ENCODE assay signal across 1 cellular context in the genomic region with DNA sequence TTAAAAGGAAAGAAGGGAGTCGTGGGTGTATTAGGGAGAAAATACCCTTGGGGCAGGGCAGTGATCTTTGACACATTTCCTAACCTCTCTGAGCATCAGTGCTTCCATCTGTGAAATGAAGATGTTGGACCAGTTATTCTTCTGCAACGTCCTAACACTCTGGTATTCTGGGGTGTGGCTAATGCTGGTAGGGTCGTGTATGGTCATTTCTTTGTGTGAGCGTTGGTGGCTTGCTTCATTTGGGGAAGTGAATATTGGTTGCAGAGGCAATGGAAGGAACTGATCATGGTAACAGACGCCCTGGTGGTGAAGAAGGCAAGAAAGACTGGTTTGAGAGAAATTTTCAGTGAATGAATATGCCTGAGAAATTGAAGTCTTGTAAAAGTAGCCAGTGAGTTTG.
TF ChIP-seq lines count a peak whose summit lies in the region.

No MANE protein-coding gene starts in this region.

TF ChIP-seq in WTC11, 78 proteins besides CTCF, POLR2A, EP300 and RAD21 (continued from another document):
- TF ChIP-seq, protein P1, sequence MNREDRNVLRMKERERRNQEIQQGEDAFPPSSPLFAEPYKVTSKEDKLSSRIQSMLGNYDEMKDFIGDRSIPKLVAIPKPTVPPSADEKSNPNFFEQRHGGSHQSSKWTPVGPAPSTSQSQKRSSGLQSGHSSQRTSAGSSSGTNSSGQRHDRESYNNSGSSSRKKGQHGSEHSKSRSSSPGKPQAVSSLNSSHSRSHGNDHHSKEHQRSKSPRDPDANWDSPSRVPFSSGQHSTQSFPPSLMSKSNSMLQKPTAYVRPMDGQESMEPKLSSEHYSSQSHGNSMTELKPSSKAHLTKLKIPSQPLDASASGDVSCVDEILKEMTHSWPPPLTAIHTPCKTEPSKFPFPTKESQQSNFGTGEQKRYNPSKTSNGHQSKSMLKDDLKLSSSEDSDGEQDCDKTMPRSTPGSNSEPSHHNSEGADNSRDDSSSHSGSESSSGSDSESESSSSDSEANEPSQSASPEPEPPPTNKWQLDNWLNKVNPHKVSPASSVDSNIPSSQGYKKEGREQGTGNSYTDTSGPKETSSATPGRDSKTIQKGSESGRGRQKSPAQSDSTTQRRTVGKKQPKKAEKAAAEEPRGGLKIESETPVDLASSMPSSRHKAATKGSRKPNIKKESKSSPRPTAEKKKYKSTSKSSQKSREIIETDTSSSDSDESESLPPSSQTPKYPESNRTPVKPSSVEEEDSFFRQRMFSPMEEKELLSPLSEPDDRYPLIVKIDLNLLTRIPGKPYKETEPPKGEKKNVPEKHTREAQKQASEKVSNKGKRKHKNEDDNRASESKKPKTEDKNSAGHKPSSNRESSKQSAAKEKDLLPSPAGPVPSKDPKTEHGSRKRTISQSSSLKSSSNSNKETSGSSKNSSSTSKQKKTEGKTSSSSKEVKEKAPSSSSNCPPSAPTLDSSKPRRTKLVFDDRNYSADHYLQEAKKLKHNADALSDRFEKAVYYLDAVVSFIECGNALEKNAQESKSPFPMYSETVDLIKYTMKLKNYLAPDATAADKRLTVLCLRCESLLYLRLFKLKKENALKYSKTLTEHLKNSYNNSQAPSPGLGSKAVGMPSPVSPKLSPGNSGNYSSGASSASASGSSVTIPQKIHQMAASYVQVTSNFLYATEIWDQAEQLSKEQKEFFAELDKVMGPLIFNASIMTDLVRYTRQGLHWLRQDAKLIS (CRISPR knock-in tag; IDR thresholded peaks at IDR 0.05; ENCODE audit: borderline replicate concordance): no peak
- no peak for TF ChIP-seq GTF2I (CRISPR knock-in tag; conservative IDR thresholded peaks at IDR 0.05)
